ENCODE assay signal across 1 cellular context in the genomic region with DNA sequence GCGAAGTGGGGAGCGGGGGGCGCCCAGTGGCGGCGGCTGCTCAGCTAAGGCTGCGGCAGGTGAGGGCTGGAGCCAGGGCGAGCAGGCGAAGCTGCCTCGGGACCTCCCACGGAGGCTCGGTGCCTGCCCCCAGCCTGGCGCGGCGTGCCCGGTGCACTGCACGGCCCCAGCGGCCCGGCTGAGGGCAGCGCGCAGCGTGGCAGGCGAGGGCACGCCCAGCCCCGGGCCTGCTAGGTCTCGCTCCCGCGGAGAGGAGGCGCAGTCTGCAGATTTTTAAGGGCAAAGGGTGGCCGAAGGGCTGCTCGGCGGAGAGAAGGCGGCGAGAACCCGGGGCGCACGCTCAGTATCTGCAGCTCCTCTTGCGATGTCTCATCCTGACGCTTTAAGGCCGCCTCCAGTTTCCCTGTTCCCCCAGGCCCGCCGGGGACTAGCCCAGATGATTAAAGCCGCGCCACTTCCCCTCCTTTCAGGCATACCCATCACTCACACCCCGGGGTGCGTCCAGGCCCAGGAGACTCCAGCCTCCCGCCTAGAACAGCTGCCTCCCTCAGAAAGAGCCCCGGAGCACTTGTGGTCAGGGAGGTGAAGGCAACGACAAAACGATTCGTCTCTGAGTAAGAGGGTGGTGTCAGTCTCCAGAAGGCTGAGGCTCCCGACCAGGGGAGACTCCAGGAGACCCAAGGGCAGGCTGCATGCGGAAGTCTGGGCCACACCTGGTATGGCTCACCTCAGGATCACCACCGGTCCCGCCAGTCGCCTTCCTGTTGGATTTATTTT.
TF ChIP-seq lines count a peak whose summit lies in the region.

A gene with protein sequence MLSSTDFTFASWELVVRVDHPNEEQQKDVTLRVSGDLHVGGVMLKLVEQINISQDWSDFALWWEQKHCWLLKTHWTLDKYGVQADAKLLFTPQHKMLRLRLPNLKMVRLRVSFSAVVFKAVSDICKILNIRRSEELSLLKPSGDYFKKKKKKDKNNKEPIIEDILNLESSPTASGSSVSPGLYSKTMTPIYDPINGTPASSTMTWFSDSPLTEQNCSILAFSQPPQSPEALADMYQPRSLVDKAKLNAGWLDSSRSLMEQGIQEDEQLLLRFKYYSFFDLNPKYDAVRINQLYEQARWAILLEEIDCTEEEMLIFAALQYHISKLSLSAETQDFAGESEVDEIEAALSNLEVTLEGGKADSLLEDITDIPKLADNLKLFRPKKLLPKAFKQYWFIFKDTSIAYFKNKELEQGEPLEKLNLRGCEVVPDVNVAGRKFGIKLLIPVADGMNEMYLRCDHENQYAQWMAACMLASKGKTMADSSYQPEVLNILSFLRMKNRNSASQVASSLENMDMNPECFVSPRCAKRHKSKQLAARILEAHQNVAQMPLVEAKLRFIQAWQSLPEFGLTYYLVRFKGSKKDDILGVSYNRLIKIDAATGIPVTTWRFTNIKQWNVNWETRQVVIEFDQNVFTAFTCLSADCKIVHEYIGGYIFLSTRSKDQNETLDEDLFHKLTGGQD (minus strand): TSS at position 158 of the 777 bp plus-strand sequence. CDS start 3,476 bp downstream, outside the sequence.

TF ChIP-seq in HepG2, 621 proteins besides CTCF, POLR2A, EP300 and RAD21 (continued from another document and continues in another):
- TF ChIP-seq, protein P1, sequence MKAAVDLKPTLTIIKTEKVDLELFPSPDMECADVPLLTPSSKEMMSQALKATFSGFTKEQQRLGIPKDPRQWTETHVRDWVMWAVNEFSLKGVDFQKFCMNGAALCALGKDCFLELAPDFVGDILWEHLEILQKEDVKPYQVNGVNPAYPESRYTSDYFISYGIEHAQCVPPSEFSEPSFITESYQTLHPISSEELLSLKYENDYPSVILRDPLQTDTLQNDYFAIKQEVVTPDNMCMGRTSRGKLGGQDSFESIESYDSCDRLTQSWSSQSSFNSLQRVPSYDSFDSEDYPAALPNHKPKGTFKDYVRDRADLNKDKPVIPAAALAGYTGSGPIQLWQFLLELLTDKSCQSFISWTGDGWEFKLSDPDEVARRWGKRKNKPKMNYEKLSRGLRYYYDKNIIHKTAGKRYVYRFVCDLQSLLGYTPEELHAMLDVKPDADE (CRISPR knock-in tag; IDR thresholded peaks at IDR 0.05): peak; percentile 96; the same call in 1 of the 2 replicates
- TF ChIP-seq ZFP36 (IDR thresholded peaks at IDR 0.05; ENCODE audit: borderline replicate concordance, low read depth, low read length, partially characterized antibody) (no peak), RFX1 (IDR thresholded peaks at IDR 0.05) (no peak), KLF12 (CRISPR knock-in tag; IDR thresholded peaks at IDR 0.05; ENCODE audit: borderline replicate concordance) (peak; percentile 96), ZNF224 (CRISPR knock-in tag; IDR thresholded peaks at IDR 0.05) (peak; percentile 73; the same call in 1 of the 2 replicates), MEIS2 (CRISPR knock-in tag; IDR thresholded peaks at IDR 0.05) (peak; percentile 94; the same call in 1 of the 2 replicates), ETV5 (CRISPR knock-in tag; IDR thresholded peaks at IDR 0.05; ENCODE audit: borderline replicate concordance) (peak; percentile 92; the same call in 1 of the 2 replicates), REPIN1 (CRISPR knock-in tag; IDR thresholded peaks at IDR 0.05; ENCODE audit: borderline replicate concordance, low read depth) (peak; percentile 48; the same call in 1 of the 2 replicates), AKAP8 (CRISPR knock-in tag; IDR thresholded peaks at IDR 0.05) (peak; percentile 89; the same call in 1 of the 2 replicates), ZNF674 (CRISPR knock-in tag; IDR thresholded peaks at IDR 0.05; ENCODE audit: low read depth) (peak; percentile 82; the same call in 1 of the 2 replicates), ATF7 (IDR thresholded peaks at IDR 0.05) (no peak), ATF7 (CRISPR knock-in tag; IDR thresholded peaks at IDR 0.05) (peak; percentile 73), NR2F2 (IDR thresholded peaks at IDR 0.05; ENCODE audit: borderline replicate concordance, low read depth) (peak; percentile 51; the same call in 1 of the 2 replicates), ZNF567 (CRISPR knock-in tag; IDR thresholded peaks at IDR 0.05; ENCODE audit: borderline replicate concordance) (peak; percentile 80), ZNF317 (CRISPR knock-in tag; IDR thresholded peaks at IDR 0.05) (peak; percentile 39; the same call in 1 of the 2 replicates), SMAD1 (CRISPR knock-in tag; IDR thresholded peaks at IDR 0.05; ENCODE audit: borderline replicate concordance, low read depth) (peak; percentile 96), ZEB1 (IDR thresholded peaks at IDR 0.05; ENCODE audit: insufficient replicate concordance, low read depth) (peak; percentile 92), HOXA9 (CRISPR knock-in tag; IDR thresholded peaks at IDR 0.05; ENCODE audit: borderline replicate concordance) (peak; percentile 79; the same call in 1 of the 2 replicates), ZNF75D (CRISPR knock-in tag; IDR thresholded peaks at IDR 0.05; ENCODE audit: borderline replicate concordance) (no peak), ZNF12 (CRISPR knock-in tag; IDR thresholded peaks at IDR 0.05) (no peak; the same call in 1 of the 2 replicates), ZNF510 (CRISPR knock-in tag; IDR thresholded peaks at IDR 0.05; ENCODE audit: low read depth) (0 out of 2 replicates have a peak, but pooled peaks have one; percentile 43), CBX5 (CRISPR knock-in tag; IDR thresholded peaks at IDR 0.05; ENCODE audit: borderline replicate concordance) (peak; percentile 72; the same call in 1 of the 2 replicates), SUZ12 (IDR thresholded peaks at IDR 0.05; ENCODE audit: low read depth, low read length) (no peak), KLF6 (CRISPR knock-in tag; IDR thresholded peaks at IDR 0.05) (peak; percentile 83; the same call in 1 of the 2 replicates), ZFP36L1 (CRISPR knock-in tag; IDR thresholded peaks at IDR 0.05) (peak; percentile 42; the same call in 1 of the 2 replicates), SCMH1 (CRISPR knock-in tag; IDR thresholded peaks at IDR 0.05; ENCODE audit: borderline replicate concordance) (no peak), NR3C1 (CRISPR knock-in tag; IDR thresholded peaks at IDR 0.05) (no peak), SPEN (CRISPR knock-in tag; IDR thresholded peaks at IDR 0.05; ENCODE audit: low read depth) (peak; percentile 92)
- TF ChIP-seq, protein P2, sequence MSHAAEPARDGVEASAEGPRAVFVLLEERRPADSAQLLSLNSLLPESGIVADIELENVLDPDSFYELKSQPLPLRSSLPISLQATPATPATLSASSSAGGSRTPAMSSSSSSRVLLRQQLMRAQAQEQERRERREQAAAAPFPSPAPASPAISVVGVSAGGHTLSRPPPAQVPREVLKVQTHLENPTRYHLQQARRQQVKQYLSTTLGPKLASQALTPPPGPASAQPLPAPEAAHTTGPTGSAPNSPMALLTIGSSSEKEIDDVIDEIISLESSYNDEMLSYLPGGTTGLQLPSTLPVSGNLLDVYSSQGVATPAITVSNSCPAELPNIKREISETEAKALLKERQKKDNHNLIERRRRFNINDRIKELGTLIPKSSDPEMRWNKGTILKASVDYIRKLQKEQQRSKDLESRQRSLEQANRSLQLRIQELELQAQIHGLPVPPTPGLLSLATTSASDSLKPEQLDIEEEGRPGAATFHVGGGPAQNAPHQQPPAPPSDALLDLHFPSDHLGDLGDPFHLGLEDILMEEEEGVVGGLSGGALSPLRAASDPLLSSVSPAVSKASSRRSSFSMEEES (CRISPR knock-in tag; IDR thresholded peaks at IDR 0.05): peak; percentile 51; the same call in 1 of the 2 replicates
- TF ChIP-seq, protein P3, sequence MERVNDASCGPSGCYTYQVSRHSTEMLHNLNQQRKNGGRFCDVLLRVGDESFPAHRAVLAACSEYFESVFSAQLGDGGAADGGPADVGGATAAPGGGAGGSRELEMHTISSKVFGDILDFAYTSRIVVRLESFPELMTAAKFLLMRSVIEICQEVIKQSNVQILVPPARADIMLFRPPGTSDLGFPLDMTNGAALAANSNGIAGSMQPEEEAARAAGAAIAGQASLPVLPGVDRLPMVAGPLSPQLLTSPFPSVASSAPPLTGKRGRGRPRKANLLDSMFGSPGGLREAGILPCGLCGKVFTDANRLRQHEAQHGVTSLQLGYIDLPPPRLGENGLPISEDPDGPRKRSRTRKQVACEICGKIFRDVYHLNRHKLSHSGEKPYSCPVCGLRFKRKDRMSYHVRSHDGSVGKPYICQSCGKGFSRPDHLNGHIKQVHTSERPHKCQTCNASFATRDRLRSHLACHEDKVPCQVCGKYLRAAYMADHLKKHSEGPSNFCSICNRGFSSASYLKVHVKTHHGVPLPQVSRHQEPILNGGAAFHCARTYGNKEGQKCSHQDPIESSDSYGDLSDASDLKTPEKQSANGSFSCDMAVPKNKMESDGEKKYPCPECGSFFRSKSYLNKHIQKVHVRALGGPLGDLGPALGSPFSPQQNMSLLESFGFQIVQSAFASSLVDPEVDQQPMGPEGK (CRISPR knock-in tag; IDR thresholded peaks at IDR 0.05): peak; percentile 38
- TF ChIP-seq, protein P4, sequence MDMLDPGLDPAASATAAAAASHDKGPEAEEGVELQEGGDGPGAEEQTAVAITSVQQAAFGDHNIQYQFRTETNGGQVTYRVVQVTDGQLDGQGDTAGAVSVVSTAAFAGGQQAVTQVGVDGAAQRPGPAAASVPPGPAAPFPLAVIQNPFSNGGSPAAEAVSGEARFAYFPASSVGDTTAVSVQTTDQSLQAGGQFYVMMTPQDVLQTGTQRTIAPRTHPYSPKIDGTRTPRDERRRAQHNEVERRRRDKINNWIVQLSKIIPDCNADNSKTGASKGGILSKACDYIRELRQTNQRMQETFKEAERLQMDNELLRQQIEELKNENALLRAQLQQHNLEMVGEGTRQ (IDR thresholded peaks at IDR 0.05; ENCODE audit: low read depth, low read length): no peak
- TF ChIP-seq, protein P4 (CRISPR knock-in tag; IDR thresholded peaks at IDR 0.05; ENCODE audit: borderline replicate concordance): peak; percentile 47; the same call in 1 of the 2 replicates
- TF ChIP-seq, protein P5, sequence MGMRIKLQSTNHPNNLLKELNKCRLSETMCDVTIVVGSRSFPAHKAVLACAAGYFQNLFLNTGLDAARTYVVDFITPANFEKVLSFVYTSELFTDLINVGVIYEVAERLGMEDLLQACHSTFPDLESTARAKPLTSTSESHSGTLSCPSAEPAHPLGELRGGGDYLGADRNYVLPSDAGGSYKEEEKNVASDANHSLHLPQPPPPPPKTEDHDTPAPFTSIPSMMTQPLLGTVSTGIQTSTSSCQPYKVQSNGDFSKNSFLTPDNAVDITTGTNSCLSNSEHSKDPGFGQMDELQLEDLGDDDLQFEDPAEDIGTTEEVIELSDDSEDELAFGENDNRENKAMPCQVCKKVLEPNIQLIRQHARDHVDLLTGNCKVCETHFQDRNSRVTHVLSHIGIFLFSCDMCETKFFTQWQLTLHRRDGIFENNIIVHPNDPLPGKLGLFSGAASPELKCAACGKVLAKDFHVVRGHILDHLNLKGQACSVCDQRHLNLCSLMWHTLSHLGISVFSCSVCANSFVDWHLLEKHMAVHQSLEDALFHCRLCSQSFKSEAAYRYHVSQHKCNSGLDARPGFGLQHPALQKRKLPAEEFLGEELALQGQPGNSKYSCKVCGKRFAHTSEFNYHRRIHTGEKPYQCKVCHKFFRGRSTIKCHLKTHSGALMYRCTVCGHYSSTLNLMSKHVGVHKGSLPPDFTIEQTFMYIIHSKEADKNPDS (CRISPR knock-in tag; IDR thresholded peaks at IDR 0.05): peak; percentile 71; the same call in 1 of the 2 replicates
- TF ChIP-seq, protein P6, sequence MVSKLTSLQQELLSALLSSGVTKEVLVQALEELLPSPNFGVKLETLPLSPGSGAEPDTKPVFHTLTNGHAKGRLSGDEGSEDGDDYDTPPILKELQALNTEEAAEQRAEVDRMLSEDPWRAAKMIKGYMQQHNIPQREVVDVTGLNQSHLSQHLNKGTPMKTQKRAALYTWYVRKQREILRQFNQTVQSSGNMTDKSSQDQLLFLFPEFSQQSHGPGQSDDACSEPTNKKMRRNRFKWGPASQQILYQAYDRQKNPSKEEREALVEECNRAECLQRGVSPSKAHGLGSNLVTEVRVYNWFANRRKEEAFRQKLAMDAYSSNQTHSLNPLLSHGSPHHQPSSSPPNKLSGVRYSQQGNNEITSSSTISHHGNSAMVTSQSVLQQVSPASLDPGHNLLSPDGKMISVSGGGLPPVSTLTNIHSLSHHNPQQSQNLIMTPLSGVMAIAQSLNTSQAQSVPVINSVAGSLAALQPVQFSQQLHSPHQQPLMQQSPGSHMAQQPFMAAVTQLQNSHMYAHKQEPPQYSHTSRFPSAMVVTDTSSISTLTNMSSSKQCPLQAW (CRISPR knock-in tag; IDR thresholded peaks at IDR 0.05): no peak
- TF ChIP-seq, protein P7, sequence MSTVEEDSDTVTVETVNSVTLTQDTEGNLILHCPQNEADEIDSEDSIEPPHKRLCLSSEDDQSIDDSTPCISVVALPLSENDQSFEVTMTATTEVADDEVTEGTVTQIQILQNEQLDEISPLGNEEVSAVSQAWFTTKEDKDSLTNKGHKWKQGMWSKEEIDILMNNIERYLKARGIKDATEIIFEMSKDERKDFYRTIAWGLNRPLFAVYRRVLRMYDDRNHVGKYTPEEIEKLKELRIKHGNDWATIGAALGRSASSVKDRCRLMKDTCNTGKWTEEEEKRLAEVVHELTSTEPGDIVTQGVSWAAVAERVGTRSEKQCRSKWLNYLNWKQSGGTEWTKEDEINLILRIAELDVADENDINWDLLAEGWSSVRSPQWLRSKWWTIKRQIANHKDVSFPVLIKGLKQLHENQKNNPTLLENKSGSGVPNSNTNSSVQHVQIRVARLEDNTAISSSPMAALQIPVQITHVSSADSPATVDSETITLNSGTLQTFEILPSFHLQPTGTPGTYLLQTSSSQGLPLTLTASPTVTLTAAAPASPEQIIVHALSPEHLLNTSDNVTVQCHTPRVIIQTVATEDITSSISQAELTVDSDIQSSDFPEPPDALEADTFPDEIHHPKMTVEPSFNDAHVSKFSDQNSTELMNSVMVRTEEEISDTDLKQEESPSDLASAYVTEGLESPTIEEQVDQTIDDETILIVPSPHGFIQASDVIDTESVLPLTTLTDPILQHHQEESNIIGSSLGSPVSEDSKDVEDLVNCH (CRISPR knock-in tag; IDR thresholded peaks at IDR 0.05): no peak; the same call in 1 of the 2 replicates
- TF ChIP-seq, protein P8, sequence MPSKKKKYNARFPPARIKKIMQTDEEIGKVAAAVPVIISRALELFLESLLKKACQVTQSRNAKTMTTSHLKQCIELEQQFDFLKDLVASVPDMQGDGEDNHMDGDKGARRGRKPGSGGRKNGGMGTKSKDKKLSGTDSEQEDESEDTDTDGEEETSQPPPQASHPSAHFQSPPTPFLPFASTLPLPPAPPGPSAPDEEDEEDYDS (CRISPR knock-in tag; IDR thresholded peaks at IDR 0.05): peak; percentile 54
- TF ChIP-seq, protein P9, sequence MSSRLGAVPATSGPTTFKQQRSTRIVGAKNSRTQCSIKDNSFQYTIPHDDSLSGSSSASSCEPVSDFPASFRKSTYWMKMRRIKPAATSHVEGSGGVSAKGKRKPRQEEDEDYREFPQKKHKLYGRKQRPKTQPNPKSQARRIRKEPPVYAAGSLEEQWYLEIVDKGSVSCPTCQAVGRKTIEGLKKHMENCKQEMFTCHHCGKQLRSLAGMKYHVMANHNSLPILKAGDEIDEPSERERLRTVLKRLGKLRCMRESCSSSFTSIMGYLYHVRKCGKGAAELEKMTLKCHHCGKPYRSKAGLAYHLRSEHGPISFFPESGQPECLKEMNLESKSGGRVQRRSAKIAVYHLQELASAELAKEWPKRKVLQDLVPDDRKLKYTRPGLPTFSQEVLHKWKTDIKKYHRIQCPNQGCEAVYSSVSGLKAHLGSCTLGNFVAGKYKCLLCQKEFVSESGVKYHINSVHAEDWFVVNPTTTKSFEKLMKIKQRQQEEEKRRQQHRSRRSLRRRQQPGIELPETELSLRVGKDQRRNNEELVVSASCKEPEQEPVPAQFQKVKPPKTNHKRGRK (CRISPR knock-in tag; IDR thresholded peaks at IDR 0.05): 0 out of 2 replicates have a peak, but pooled peaks have one; percentile 9
